In genomic region chr17:62900096-62900495, GRCh38 we compare ENCODE assay signal across 11 cellular contexts.
"Had no signal": no experiment of that assay in that cellular context is flagged by ENCODE, and none has a peak within 500 bp of the region (broad histone marks: within the 10 kb centered on the region; RNA-seq: fewer than 3 reads in every experiment).

No MANE protein-coding gene starts in this region.

- H3K4me3 Mint-ChIP-seq: GM23338, H9, HFFc6 had no signal

- H3K4me3 ChIP-seq: GM23248, GM23338, HAP-1 had no signal

- H3K27ac Mint-ChIP-seq: GM23338, H9, HFFc6 had no signal

- ATAC-seq: GM23338, HCT116 had no signal

- H2AFZ ChIP-seq: GM23248 had no signal

- H3K9me3 Mint-ChIP-seq: GM23338, HFFc6 had no signal

- H3K9me3 ChIP-seq: HAP-1 had no signal

- H3K36me3 ChIP-seq: HAP-1 had no signal

- H3K9ac ChIP-seq: GM23248 had no signal

- FAIRE-seq: H1, H54 had no signal

- H3K27ac ChIP-seq: GM23248 had no signal

- DNase-seq: GM23248, GOT3, H7, H9, HCEC 1CT, HFFc6 had no signal

- H3K4me2 ChIP-seq: GM23338 had no signal
